ENCODE assay signal across 10 cellular contexts in genomic region chr16:66486773-66487579, GRCh38. TPM values are rescaled to one million over a fixed set of nuclear protein-coding genes. Genes with fewer than 3 reads are reported as not detected.
A peak's percentile ranks its signal among the peaks of the same experiment; 100 is the strongest.
DNase-seq lines count a peak whose midpoint lies in the region; ATAC-seq and TF ChIP-seq lines count a peak whose summit lies in the region.
"Had no signal": no experiment of that assay in that cellular context is flagged by ENCODE, and none has a peak within 500 bp of the region (broad histone marks: within the 10 kb centered on the region; RNA-seq: fewer than 3 reads in every experiment).

No MANE protein-coding gene starts in this region.

- TF ChIP-seq CTCF in right atrium auricular region (IDR thresholded peaks at IDR 0.05), result no peak
- TF ChIP-seq CTCF in WTC11 (IDR thresholded peaks at IDR 0.05), result no peak

- POLR2A ChIA-PET in CD8-positive, alpha-beta memory T cell (lab: Charles Lee), result no interaction called here
- POLR2A ChIA-PET in WTC11 (lab: Charles Lee), result no interaction called here

- no peaks in the 10 kb centered on the region for H3K36me3 Mint-ChIP-seq in activated T-helper 17 cell treated with anti-CD3 and anti-CD28 coated beads, Interleukin-2, amount 50 U/mL, for 72 hours (ENCODE audit: low read depth)
- H3K36me3 Mint-ChIP-seq in stimulated activated effector memory CD8-positive, alpha-beta T cell treated with anti-CD3 and anti-CD28 coated beads, Interleukin-12 subunit alpha, Interleukin-12 subunit beta, amount 100 ng/mL, for 72 hours, result no peaks in the 10 kb centered on the region
- H3K36me3 Mint-ChIP-seq in CD8-positive, alpha-beta memory T cell, result no peaks in the 10 kb centered on the region
- peaks cover 11% of the 10 kb centered on the region; the same call in 1 of the 2 replicates for H3K36me3 Mint-ChIP-seq in WTC11
- H3K36me3 Mint-ChIP-seq: activated naive CD4-positive, alpha-beta T cell treated with anti-CD3 and anti-CD28 coated beads, Interleukin-2, amount 50 U/mL, for 72 hours had no signal

- TF ChIP-seq RAD21 in Ishikawa (IDR thresholded peaks at IDR 0.05; ENCODE audit: low read depth), result no peak

- CTCF ChIA-PET in CD8-positive, alpha-beta memory T cell (lab: Charles Lee), result interaction anchor here (0.6 to 2.7 kb wide), 4 partner anchors 10 to 104 kb away, joined by 3 to 8 read pairs (median 4); no protein-coding TSS in a partner anchor
- CTCF ChIA-PET in WTC11 (lab: Charles Lee), result interaction anchor here (0.8 to 2.7 kb wide), 6 partner anchors 11 to 102 kb away, joined by 3 to 14 read pairs (median 6); no protein-coding TSS in a partner anchor

- no peaks in the 10 kb centered on the region for H3K27me3 Mint-ChIP-seq in activated T-helper 17 cell treated with anti-CD3 and anti-CD28 coated beads, Interleukin-2, amount 50 U/mL, for 72 hours
- no peaks in the 10 kb centered on the region for H3K27me3 Mint-ChIP-seq in CD8-positive, alpha-beta memory T cell
- H3K27me3 Mint-ChIP-seq in WTC11 (ENCODE audit: low read depth), result peaks cover 2% of the 10 kb centered on the region; the same call in 1 of the 2 replicates

- no peaks in the 10 kb centered on the region for H3K9me3 ChIP-seq in right atrium auricular region
- H3K9me3 ChIP-seq in CD8-positive, alpha-beta memory T cell (ENCODE audit: low read length), result no peaks in the 10 kb centered on the region

- no peaks in the 10 kb centered on the region for H3K36me3 ChIP-seq in right atrium auricular region
- no peaks in the 10 kb centered on the region for H3K36me3 ChIP-seq in CD8-positive, alpha-beta memory T cell (ENCODE audit: insufficient read depth, low read length)

- peaks cover 12% of the 10 kb centered on the region for H3K4me1 Mint-ChIP-seq in activated T-helper 17 cell treated with anti-CD3 and anti-CD28 coated beads, Interleukin-2, amount 50 U/mL, for 72 hours
- H3K4me1 Mint-ChIP-seq in stimulated activated effector memory CD8-positive, alpha-beta T cell treated with anti-CD3 and anti-CD28 coated beads, Interleukin-12 subunit alpha, Interleukin-12 subunit beta, amount 100 ng/mL, for 72 hours, result peaks cover 24% of the 10 kb centered on the region
- peaks cover 8 to 16% (median 11%) of the 10 kb centered on the region in 3 donors for H3K4me1 Mint-ChIP-seq in CD8-positive, alpha-beta memory T cell
- H3K4me1 Mint-ChIP-seq in WTC11, result peaks cover 9% of the 10 kb centered on the region

- H3K4me3 ChIP-seq in right atrium auricular region, result no peak overlapping the region
- no peak overlapping the region for H3K4me3 ChIP-seq in CD8-positive, alpha-beta memory T cell (ENCODE audit: low read length)

- DNase-seq in right atrium auricular region (ENCODE audit: low spot score), result no peak
- DNase-seq in stimulated activated effector memory CD8-positive, alpha-beta T cell treated with anti-CD3 and anti-CD28 coated beads, Interleukin-12 subunit alpha, Interleukin-12 subunit beta, amount 100 ng/mL, for 72 hours (ENCODE audit: low spot score in 2 of 2), result no peak
- no peak for DNase-seq in CD8-positive, alpha-beta memory T cell
- DNase-seq in WTC11 (ENCODE audit: low spot score), result no peak
- no peak for DNase-seq in NCI-H526 treated with DMSO at 0.1 percent for 48 hours (lab: John Stamatoyannopoulos, UW)
- DNase-seq: NCI-H524 had no signal

- no peaks in the 10 kb centered on the region for H3K27me3 ChIP-seq in right atrium auricular region
- no peaks in the 10 kb centered on the region for H3K27me3 ChIP-seq in CD8-positive, alpha-beta memory T cell (ENCODE audit: insufficient read depth, low read length, poor library complexity, severe bottlenecking)

- TF ChIP-seq EP300 in Ishikawa (IDR thresholded peaks at IDR 0.05; ENCODE audit: borderline replicate concordance), result 0 out of 2 replicates have a peak, but pooled peaks have one; percentile 14

- no peak overlapping the region for H3K4me3 Mint-ChIP-seq in activated T-helper 17 cell treated with anti-CD3 and anti-CD28 coated beads, Interleukin-2, amount 50 U/mL, for 72 hours
- H3K4me3 Mint-ChIP-seq in stimulated activated effector memory CD8-positive, alpha-beta T cell treated with anti-CD3 and anti-CD28 coated beads, Interleukin-12 subunit alpha, Interleukin-12 subunit beta, amount 100 ng/mL, for 72 hours, result no peak overlapping the region
- no peak overlapping the region for H3K4me3 Mint-ChIP-seq in CD8-positive, alpha-beta memory T cell
- no peak overlapping the region for H3K4me3 Mint-ChIP-seq in WTC11

- peaks cover 0 to 27% of the 10 kb centered on the region in 2 donors for H3K4me1 ChIP-seq in right atrium auricular region
- peaks cover 4% of the 10 kb centered on the region for H3K4me1 ChIP-seq in CD8-positive, alpha-beta memory T cell (ENCODE audit: insufficient read depth, low read length)

- H3K9me3 Mint-ChIP-seq in activated T-helper 17 cell treated with anti-CD3 and anti-CD28 coated beads, Interleukin-2, amount 50 U/mL, for 72 hours, result no peaks in the 10 kb centered on the region
- H3K9me3 Mint-ChIP-seq in stimulated activated effector memory CD8-positive, alpha-beta T cell treated with anti-CD3 and anti-CD28 coated beads, Interleukin-12 subunit alpha, Interleukin-12 subunit beta, amount 100 ng/mL, for 72 hours, result no peaks in the 10 kb centered on the region
- H3K9me3 Mint-ChIP-seq in CD8-positive, alpha-beta memory T cell, result no peaks in the 10 kb centered on the region
- H3K9me3 Mint-ChIP-seq in WTC11, result peaks cover 8% of the 10 kb centered on the region
- H3K9me3 Mint-ChIP-seq: activated naive CD4-positive, alpha-beta T cell treated with anti-CD3 and anti-CD28 coated beads, Interleukin-2, amount 50 U/mL, for 72 hours had no signal

- H3K27ac Mint-ChIP-seq in activated T-helper 17 cell treated with anti-CD3 and anti-CD28 coated beads, Interleukin-2, amount 50 U/mL, for 72 hours, result no peak overlapping the region
- peak overlapping the region; percentile 68 for H3K27ac Mint-ChIP-seq in stimulated activated effector memory CD8-positive, alpha-beta T cell treated with anti-CD3 and anti-CD28 coated beads, Interleukin-12 subunit alpha, Interleukin-12 subunit beta, amount 100 ng/mL, for 72 hours
- no peak overlapping the region for H3K27ac Mint-ChIP-seq in CD8-positive, alpha-beta memory T cell
- H3K27ac Mint-ChIP-seq in WTC11, result no peak overlapping the region

- ATAC-seq in activated T-helper 17 cell treated with anti-CD3 and anti-CD28 coated beads, Interleukin-2, amount 50 U/mL, for 72 hours (replicated peaks), result peak; percentile 45
- peak; percentile 60 for ATAC-seq in stimulated activated effector memory CD8-positive, alpha-beta T cell treated with anti-CD3 and anti-CD28 coated beads, Interleukin-12 subunit alpha, Interleukin-12 subunit beta, amount 100 ng/mL, for 72 hours
- ATAC-seq in WTC11 (no peak), HG03159 (IDR thresholded peaks at IDR 0.05; ENCODE audit: unreplicated experiment) (no peak)

- peak overlapping the region; percentile 48 to 52 for H3K27ac ChIP-seq in right atrium auricular region
- no peak overlapping the region for H3K27ac ChIP-seq in CD8-positive, alpha-beta memory T cell (ENCODE audit: low read depth, low read length)

TF ChIP-seq in Ishikawa, 13 proteins besides CTCF, POLR2A, EP300 and RAD21:
- TF ChIP-seq, protein P1, sequence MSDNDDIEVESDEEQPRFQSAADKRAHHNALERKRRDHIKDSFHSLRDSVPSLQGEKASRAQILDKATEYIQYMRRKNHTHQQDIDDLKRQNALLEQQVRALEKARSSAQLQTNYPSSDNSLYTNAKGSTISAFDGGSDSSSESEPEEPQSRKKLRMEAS (IDR thresholded peaks at IDR 0.05), result no peak
- TF ChIP-seq TAF1 (IDR thresholded peaks at IDR 0.05; ENCODE audit: low read depth) (no peak), NFIC (IDR thresholded peaks at IDR 0.05) (peak; percentile 66), YY1 (IDR thresholded peaks at IDR 0.05; ENCODE audit: low read depth) (peak; percentile 32; the same call in 1 of the 2 replicates)

TF ChIP-seq in WTC11, 78 proteins besides CTCF, POLR2A, EP300 and RAD21:
- TF ChIP-seq ZNF263 (CRISPR knock-in tag; IDR thresholded peaks at IDR 0.05; ENCODE audit: low read depth), result no peak
- no peak for TF ChIP-seq ZNF232 (CRISPR knock-in tag; IDR thresholded peaks at IDR 0.05)
- TF ChIP-seq GTF2I (CRISPR knock-in tag; conservative IDR thresholded peaks at IDR 0.05), result no peak
- no peak for TF ChIP-seq USF1 (CRISPR knock-in tag; IDR thresholded peaks at IDR 0.05)
- TF ChIP-seq FOXP4 (CRISPR knock-in tag; IDR thresholded peaks at IDR 0.05), result no peak

RNA-seq across cellular contexts. Expression of gene BEAN1, which starts 59.9 kb away (rescaled TPM):
- total RNA-seq in activated T-helper 17 cell treated with anti-CD3 and anti-CD28 coated beads, Interleukin-2, amount 50 U/mL, for 72 hours, result not detected
- under 1 TPM; 0.48 to 0.75 TPM for total RNA-seq in right atrium auricular region
- not detected for total RNA-seq in CD8-positive, alpha-beta memory T cell
- 0.09 TPM for polyA plus RNA-seq in CD8-positive, alpha-beta memory T cell
- 0.07 TPM in 1 of 3 replicates, not detected in the others for total RNA-seq in WTC11 (2021)
- total RNA-seq: activated naive CD4-positive, alpha-beta T cell treated with anti-CD3 and anti-CD28 coated beads, Interleukin-2, amount 50 U/mL, for 72 hours had no signal

Comparison
In these comparisons a context has a peak if more than half of its experiments do, and no peak if none do; other contexts are left out.
1. ATAC-seq: peak in activated T-helper 17 cell treated with anti-CD3 and anti-CD28 coated beads, Interleukin-2, amount 50 U/mL, for 72 hours (single experiment) and stimulated activated effector memory CD8-positive, alpha-beta T cell treated with anti-CD3 and anti-CD28 coated beads, Interleukin-12 subunit alpha, Interleukin-12 subunit beta, amount 100 ng/mL, for 72 hours (single experiment); none in WTC11 (single experiment) and HG03159 (single experiment).